1 cellular context compared by ENCODE assay signal in genomic region chr13:50379584-50379983, GRCh38.
TF ChIP-seq lines count a peak whose summit lies in the region.

No MANE protein-coding gene starts in this region.

TF ChIP-seq in H1, 55 proteins besides CTCF, POLR2A, EP300 and RAD21 (continued from another document):
- no peak for TF ChIP-seq CHD7 (IDR thresholded peaks at IDR 0.05; ENCODE audit: insufficient replicate concordance, low read length)
- TF ChIP-seq PHF8 (conservative IDR thresholded peaks at IDR 0.05; ENCODE audit: low read depth, low read length), result no peak
- TF ChIP-seq TEAD4 (IDR thresholded peaks at IDR 0.05; ENCODE audit: low read depth, low read length), result no peak
- no peak for TF ChIP-seq SIN3A (conservative IDR thresholded peaks at IDR 0.05 in 1 of 2, IDR thresholded peaks at IDR 0.05 in 1 of 2; ENCODE audit: low read depth in 1 of 2, low read length in 2 of 2)
- no peak for TF ChIP-seq USF2 (IDR thresholded peaks at IDR 0.05; ENCODE audit: low read length)
- TF ChIP-seq SP2 (IDR thresholded peaks at IDR 0.05; ENCODE audit: low read length), result no peak
- TF ChIP-seq NRF1 (IDR thresholded peaks at IDR 0.05; ENCODE audit: low read depth, low read length), result no peak
- no peak for TF ChIP-seq JUN (IDR thresholded peaks at IDR 0.05; ENCODE audit: low read depth, low read length)
- TF ChIP-seq CBX8 (IDR thresholded peaks at IDR 0.05; ENCODE audit: borderline replicate concordance, low read depth, low read length), result no peak
- TF ChIP-seq HDAC6 (IDR thresholded peaks at IDR 0.05; ENCODE audit: low read depth, low read length), result no peak
- TF ChIP-seq CEBPB (IDR thresholded peaks at IDR 0.05; ENCODE audit: low read depth, low read length), result no peak
- no peak for TF ChIP-seq EZH2 (IDR thresholded peaks at IDR 0.05; ENCODE audit: low read depth, low read length, severe bottlenecking)
